In the genomic region with DNA sequence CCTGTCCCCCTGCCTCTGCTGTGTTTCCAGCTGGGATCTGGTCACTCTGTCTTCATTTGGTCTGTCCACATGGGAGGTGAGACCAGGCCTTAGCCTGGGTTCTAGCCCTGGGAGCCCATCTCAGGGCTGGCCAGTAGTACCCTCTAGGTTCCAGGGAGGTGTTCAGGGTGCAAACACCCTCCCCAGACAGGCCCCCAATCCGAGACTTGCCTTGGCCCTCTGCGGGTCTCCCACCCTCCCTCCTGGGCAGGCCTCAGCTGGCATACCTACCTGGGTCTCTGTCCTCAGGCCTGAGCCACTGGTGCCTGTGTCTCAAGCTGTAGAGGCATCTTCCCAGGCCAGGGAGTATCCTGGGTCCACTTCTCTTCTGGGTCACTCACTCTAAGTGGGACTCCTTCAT, we compare ENCODE assay signal across 10 cellular contexts. TPM values are rescaled to one million over a fixed set of nuclear protein-coding genes. Genes with fewer than 3 reads are reported as not detected.
A peak's percentile ranks its signal among the peaks of the same experiment; 100 is the strongest.
DNase-seq lines count a peak whose midpoint lies in the region; ATAC-seq and TF ChIP-seq lines count a peak whose summit lies in the region.
"Had no signal": no experiment of that assay in that cellular context is flagged by ENCODE, and none has a peak within 500 bp of the region (broad histone marks: within the 10 kb centered on the region; RNA-seq: fewer than 3 reads in every experiment).

No MANE protein-coding gene starts in this region.

- peaks cover 4 to 20% (median 13%) of the 10 kb centered on the region in 4 donors for H3K4me1 Mint-ChIP-seq in CD4-positive, CD25-positive, alpha-beta regulatory T cell
- peaks cover 15% of the 10 kb centered on the region for H3K4me1 Mint-ChIP-seq in central memory CD8-positive, alpha-beta T cell
- H3K4me1 Mint-ChIP-seq in nephron = peaks cover 7% of the 10 kb centered on the region

- H3K4me3 ChIP-seq in CD4-positive, CD25-positive, alpha-beta regulatory T cell (ENCODE audit: low read depth, low read length) = no peak overlapping the region
- H3K4me3 ChIP-seq in Karpas-422 (ENCODE audit: low read length) (peak overlapping the region; percentile 100), uterus (no peak overlapping the region)

- peaks cover 0 to 1% (median 0%) of the 10 kb centered on the region in 7 donors for H3K9me3 Mint-ChIP-seq in CD4-positive, CD25-positive, alpha-beta regulatory T cell
- no peaks in the 10 kb centered on the region for H3K9me3 Mint-ChIP-seq in central memory CD8-positive, alpha-beta T cell
- H3K9me3 Mint-ChIP-seq in nephron = no peaks in the 10 kb centered on the region

- H3K9ac ChIP-seq in Karpas-422 (ENCODE audit: low read length) = peak overlapping the region; percentile 95

- no peak for DNase-seq in CD4-positive, CD25-positive, alpha-beta regulatory T cell
- no peak for DNase-seq in Karpas-422
- no peak for DNase-seq in central memory CD8-positive, alpha-beta T cell (ENCODE audit: low spot score in 2 of 2)
- no peak for DNase-seq in UCSD-AML1 (lab: John Stamatoyannopoulos, UW; ENCODE audit: unreplicated experiment)
- DNase-seq in uterus = no peak
- DNase-seq in inferior parietal cortex (ENCODE audit: extremely low spot score) = no peak
- DNase-seq: activated CD4-positive, CD25-positive, alpha-beta regulatory T cell treated with anti-CD3 and anti-CD28 coated beads, Interleukin-2, amount 50 U/mL, for 72 hours; HCEC 1CT had no signal

- peak overlapping the region; percentile 47 to 86 (median 78) for H3K4me3 Mint-ChIP-seq in CD4-positive, CD25-positive, alpha-beta regulatory T cell
- peak overlapping the region; percentile 82 for H3K4me3 Mint-ChIP-seq in central memory CD8-positive, alpha-beta T cell
- peak overlapping the region; percentile 69 to 76 (median 71) for H3K4me3 Mint-ChIP-seq in nephron

- H3K27ac Mint-ChIP-seq in CD4-positive, CD25-positive, alpha-beta regulatory T cell = peak overlapping the region in 2 of 3 donors; percentile 49 to 86
- H3K27ac Mint-ChIP-seq in central memory CD8-positive, alpha-beta T cell (ENCODE audit: low read depth) = no peak overlapping the region
- peak overlapping the region in 1 of 3 experiments; percentile 60 for H3K27ac Mint-ChIP-seq in nephron

- intact Hi-C loops in uterus (cut with DNase I; ENCODE audit: low total_unique reads) = no loop called here

- no peak for TF ChIP-seq CTCF in nephron (IDR thresholded peaks at IDR 0.05; ENCODE audit: unreplicated experiment in 3 of 3)
- TF ChIP-seq CTCF in uterus (IDR thresholded peaks at IDR 0.05) = no peak

- peaks cover 31% of the 10 kb centered on the region for H3K4me1 ChIP-seq in CD4-positive, CD25-positive, alpha-beta regulatory T cell (ENCODE audit: control insufficient read depth, insufficient read depth, low read length, poor library complexity, severe bottlenecking)
- peaks cover 40% of the 10 kb centered on the region for H3K4me1 ChIP-seq in Karpas-422 (ENCODE audit: low read length)
- H3K4me1 ChIP-seq in uterus = peaks cover 0 to 15% of the 10 kb centered on the region in 2 donors

- H3K9me2 ChIP-seq in Karpas-422 (replicated peaks; ENCODE audit: insufficient read depth, low read length) = no peaks in the 10 kb centered on the region

- H3K27me3 ChIP-seq in CD4-positive, CD25-positive, alpha-beta regulatory T cell (ENCODE audit: control insufficient read depth, insufficient read depth, low read length) = no peaks in the 10 kb centered on the region
- no peaks in the 10 kb centered on the region for H3K27me3 ChIP-seq in Karpas-422 (ENCODE audit: low read length)
- peaks cover 0 to 10% of the 10 kb centered on the region in 2 donors for H3K27me3 ChIP-seq in uterus

- H3K36me3 ChIP-seq in CD4-positive, CD25-positive, alpha-beta regulatory T cell (ENCODE audit: control insufficient read depth, insufficient read depth, low read length) = no peaks in the 10 kb centered on the region
- H3K36me3 ChIP-seq in Karpas-422 (ENCODE audit: insufficient read depth, low read length) (0 out of 2 replicates have a peak, but pooled peaks cover 3% of the 10 kb centered on the region), uterus (no peaks in the 10 kb centered on the region)

- H3K9me3 ChIP-seq in CD4-positive, CD25-positive, alpha-beta regulatory T cell (ENCODE audit: control insufficient read depth in 2 of 2, low read length in 2 of 2) = no peaks in the 10 kb centered on the region
- H3K9me3 ChIP-seq in Karpas-422 (ENCODE audit: low read length) (no peaks in the 10 kb centered on the region), uterus (no peaks in the 10 kb centered on the region)

- peaks cover 15% of the 10 kb centered on the region for H3K79me2 ChIP-seq in Karpas-422 (ENCODE audit: low read length)

- peak overlapping the region; percentile 100 for H3K4me2 ChIP-seq in Karpas-422 (ENCODE audit: low read depth, low read length, poor library complexity, severe bottlenecking)

- H3K27ac ChIP-seq in CD4-positive, CD25-positive, alpha-beta regulatory T cell (ENCODE audit: insufficient read depth, low read length, poor library complexity, severe bottlenecking) = no peak overlapping the region
- H3K27ac ChIP-seq in Karpas-422 (ENCODE audit: low read length) (peak overlapping the region; percentile 48; the same call in 1 of the 2 replicates), uterus (no peak overlapping the region)

- TF ChIP-seq POLR2A in uterus (IDR thresholded peaks at IDR 0.05) = no peak

- ATAC-seq in CD4-positive, CD25-positive, alpha-beta regulatory T cell (ENCODE audit: low read depth in 2 of 2) = no peak
- no peak for ATAC-seq in central memory CD8-positive, alpha-beta T cell (replicated peaks; ENCODE audit: extremely low read depth, poor library complexity, severe bottlenecking)
- no peak for ATAC-seq in GM19023 (IDR thresholded peaks at IDR 0.05; ENCODE audit: unreplicated experiment)

- peaks cover 4% of the 10 kb centered on the region for H3K27me3 Mint-ChIP-seq in CD4-positive, CD25-positive, alpha-beta regulatory T cell
- H3K27me3 Mint-ChIP-seq in central memory CD8-positive, alpha-beta T cell = no peaks in the 10 kb centered on the region
- H3K27me3 Mint-ChIP-seq in nephron (ENCODE audit: low read depth) = peaks cover 49% of the 10 kb centered on the region

- no peaks in the 10 kb centered on the region for H3K36me3 Mint-ChIP-seq in CD4-positive, CD25-positive, alpha-beta regulatory T cell
- H3K36me3 Mint-ChIP-seq in central memory CD8-positive, alpha-beta T cell (ENCODE audit: insufficient read depth) = peaks cover 5% of the 10 kb centered on the region
- H3K36me3 Mint-ChIP-seq in nephron (ENCODE audit: low read depth) = no peaks in the 10 kb centered on the region

- peaks cover 14% of the 10 kb centered on the region for H4K20me1 ChIP-seq in Karpas-422 (ENCODE audit: insufficient read depth, low read depth, low read length)

- no peak overlapping the region for H2AFZ ChIP-seq in Karpas-422 (ENCODE audit: low read length)

RNA-seq across cellular contexts. Expression of gene SAPCD2, which starts 0.9 kb away (rescaled TPM):
- 1.2 TPM for total RNA-seq in CD4-positive, CD25-positive, alpha-beta regulatory T cell
- under 1 TPM; 0.09 to 0.62 (median 0.18) TPM for polyA plus RNA-seq in CD4-positive, CD25-positive, alpha-beta regulatory T cell
- total RNA-seq in Karpas-422 (2014; rRNA removed; shearing (Covaris generic); ENCODE audit: low replicate concordance) = 18.6 and 53.2 TPM in 2 replicates
- 1 to 10 TPM in 2 of 4 donors, under 1 TPM in 1, not detected in 1; 0.15 to 5.9 (median 1.0) TPM for total RNA-seq in uterus

RNA-seq across cellular contexts. Expression of gene UAP1L1, which starts 6.0 kb away (rescaled TPM):
- 14.8 TPM for total RNA-seq in CD4-positive, CD25-positive, alpha-beta regulatory T cell
- 1 to 10 TPM; 1.3 to 3.6 (median 1.7) TPM for polyA plus RNA-seq in CD4-positive, CD25-positive, alpha-beta regulatory T cell
- total RNA-seq in Karpas-422 (2014; rRNA removed; shearing (Covaris generic); ENCODE audit: low replicate concordance) = 15.1 and 26.2 TPM in 2 replicates
- total RNA-seq in uterus = 10 to 100 TPM in 1 of 4 donors, 1 to 10 TPM in 2, under 1 TPM in 1; 0.51 to 13.8 (median 5.3) TPM

RNA-seq across cellular contexts. Expression of gene MAN1B1, which starts 15.5 kb away (rescaled TPM):
- total RNA-seq in CD4-positive, CD25-positive, alpha-beta regulatory T cell = 71.3 TPM
- polyA plus RNA-seq in CD4-positive, CD25-positive, alpha-beta regulatory T cell = 10 to 100 TPM; 42.1 to 53.5 (median 45.7) TPM
- 28.9 and 58.1 TPM in 2 replicates for total RNA-seq in Karpas-422 (2014; rRNA removed; shearing (Covaris generic); ENCODE audit: low replicate concordance)
- 10 to 100 TPM; 32.9 to 65.0 (median 47.5) TPM for total RNA-seq in uterus

RNA-seq across cellular contexts. Expression of gene ENTPD2, which starts 17.4 kb away (rescaled TPM):
- total RNA-seq in CD4-positive, CD25-positive, alpha-beta regulatory T cell = not detected
- polyA plus RNA-seq in CD4-positive, CD25-positive, alpha-beta regulatory T cell = not detected
- total RNA-seq in Karpas-422 (2014; rRNA removed; shearing (Covaris generic); ENCODE audit: low replicate concordance) = not detected in 2 replicates
- 10 to 100 TPM in 1 of 4 donors, 1 to 10 TPM in 1, not detected in 2; 2.4 to 11.5 TPM for total RNA-seq in uterus

RNA-seq across cellular contexts. Expression of gene NPDC1, which starts 25.3 kb away (rescaled TPM):
- 106 TPM for total RNA-seq in CD4-positive, CD25-positive, alpha-beta regulatory T cell
- 10 to 100 TPM in 2 of 4 donors, 1 to 10 TPM in 2; 4.2 to 15.3 (median 9.2) TPM for polyA plus RNA-seq in CD4-positive, CD25-positive, alpha-beta regulatory T cell
- not detected in 2 replicates for total RNA-seq in Karpas-422 (2014; rRNA removed; shearing (Covaris generic); ENCODE audit: low replicate concordance)
- total RNA-seq in uterus = 100 to 1,000 TPM in 1 of 4 donors, 10 to 100 TPM in 3; 25.2 to 221 (median 59.2) TPM
